Comparison of ENCODE assay signal across 1 cellular context in genomic region chr6:32607263-32607987, GRCh38.
A peak's percentile ranks its signal among the peaks of the same experiment; 100 is the strongest.
TF ChIP-seq lines count a peak whose summit lies in the region.

No MANE protein-coding gene starts in this region.

TF ChIP-seq in GM12878, 131 proteins besides CTCF, POLR2A, EP300 and RAD21:
- TF ChIP-seq EGR1 (IDR thresholded peaks at IDR 0.05; ENCODE audit: borderline replicate concordance in 1 of 2, low read depth in 2 of 2, low read length in 2 of 2) (peak in 1 of 2 experiments; percentile 63; a peak in 2 of 3 replicates), USF2 (IDR thresholded peaks at IDR 0.05; ENCODE audit: borderline replicate concordance, low read depth, low read length) (no peak), POLR2AphosphoS5 (IDR thresholded peaks at IDR 0.05; ENCODE audit: low read length) (peak; percentile 74; the same call in 1 of the 2 replicates), BHLHE40 (IDR thresholded peaks at IDR 0.05; ENCODE audit: borderline replicate concordance in 1 of 2, low read depth in 2 of 2, low read length in 1 of 2) (no peak), RB1 (IDR thresholded peaks at IDR 0.05; ENCODE audit: borderline replicate concordance) (no peak), SPI1 (IDR thresholded peaks at IDR 0.05; ENCODE audit: borderline replicate concordance, insufficient read depth, low read depth, low read length) (no peak), IKZF2 (IDR thresholded peaks at IDR 0.05) (peak; percentile 39 to 55; a peak in 1 of 4 replicates), RAD51 (IDR thresholded peaks at IDR 0.05) (no peak), SRF (IDR thresholded peaks at IDR 0.05; ENCODE audit: low read depth in 2 of 2, low read length in 2 of 2) (no peak), RELB (IDR thresholded peaks at IDR 0.05; ENCODE audit: low read depth) (0 out of 2 replicates have a peak, but pooled peaks have one; percentile 25), EED (IDR thresholded peaks at IDR 0.05; ENCODE audit: low read depth) (peak; percentile 50), ATF7 (IDR thresholded peaks at IDR 0.05; ENCODE audit: low read depth) (no peak), IKZF1 (conservative IDR thresholded peaks at IDR 0.05) (0 out of 2 replicates have a peak, but pooled peaks have one; percentile 26), ZNF687 (IDR thresholded peaks at IDR 0.05) (peak; percentile 17; the same call in 1 of the 2 replicates), MLLT1 (IDR thresholded peaks at IDR 0.05) (peak; percentile 74; the same call in 1 of the 2 replicates), CHD1 (IDR thresholded peaks at IDR 0.05; ENCODE audit: low read depth, low read length) (no peak), KDM1A (IDR thresholded peaks at IDR 0.05; ENCODE audit: borderline replicate concordance) (no peak), TCF3 (IDR thresholded peaks at IDR 0.05; ENCODE audit: borderline replicate concordance, insufficient read depth, low read depth, low read length) (no peak), IRF3 (IDR thresholded peaks at IDR 0.05) (no peak), HCFC1 (IDR thresholded peaks at IDR 0.05; ENCODE audit: low read length) (no peak), RELA (IDR thresholded peaks at IDR 0.05; ENCODE audit: borderline replicate concordance, partially characterized antibody) (no peak), HSF1 (IDR thresholded peaks at IDR 0.05; ENCODE audit: low read depth, low read length) (no peak)
